Comparison of ENCODE assay signal across 9 cellular contexts in genomic region chr6:166275714-166276166, GRCh38. TPM values are rescaled to one million over a fixed set of nuclear protein-coding genes. Genes with fewer than 3 reads are reported as not detected.
DNase-seq lines count a peak whose midpoint lies in the region; ATAC-seq, FAIRE-seq and TF ChIP-seq lines count a peak whose summit lies in the region.
"Had no signal": no experiment of that assay in that cellular context is flagged by ENCODE, and none has a peak within 500 bp of the region (broad histone marks: within the 10 kb centered on the region; RNA-seq: fewer than 3 reads in every experiment).

No MANE protein-coding gene starts in this region.

- H3K27ac ChIP-seq in DOHH2 (ENCODE audit: low read depth, low read length): no peak overlapping the region

- peak; percentile 1 for DNase-seq in HS-27A (ENCODE audit: low read depth)
- peak; percentile 49 for DNase-seq in SK-MEL-5 (ENCODE audit: low read depth, low spot score)
- DNase-seq in activated gamma-delta T cell treated with anti-CD3 and anti-CD28 coated beads, Interleukin-2, amount 50 U/mL, for 16 hours (ENCODE audit: low read depth): peak; percentile 60
- DNase-seq in germinal center (ENCODE audit: low spot score): peak; percentile 82
- DNase-seq in posterior cingulate gyrus: peak; percentile 66 to 97 (median 80)
- peak; percentile 78 for DNase-seq in urothelium cell line (ENCODE audit: low spot score)

- H3K79me2 ChIP-seq in DOHH2 (ENCODE audit: control insufficient read depth, low read length): no peaks in the 10 kb centered on the region

- peaks cover 13% of the 10 kb centered on the region for H3K4me1 ChIP-seq in DOHH2 (ENCODE audit: control insufficient read depth, low read length)

- FAIRE-seq in urothelium cell line (lab: Jason Lieb, UNC): no peak

- in situ Hi-C loops in SK-MEL-5 (cut with HindIII; ENCODE audit: low pct_unique_long_range_greater_than_20kb, low sequenced_read_pairs): no loop called here

- intact Hi-C loops in posterior cingulate gyrus (cut with DNase I): loop anchor here (1.0 to 5.0 kb wide), 5 partner anchors 33 to 125 kb away; partner anchors contain the start of genes MPC1 and PRR18

- peak; percentile 98 for TF ChIP-seq CTCF in DOHH2 (IDR thresholded peaks at IDR 0.05; ENCODE audit: low read depth, low read length, poor library complexity, severe bottlenecking)

- no peaks in the 10 kb centered on the region for H3K9me2 ChIP-seq in DOHH2 (replicated peaks; ENCODE audit: control insufficient read depth, low read length)

- no peaks in the 10 kb centered on the region for H3K9me3 ChIP-seq in DOHH2 (ENCODE audit: control insufficient read depth, insufficient read depth, low read length)

- peak overlapping the region; percentile 56 for H3K4me2 ChIP-seq in DOHH2 (ENCODE audit: low read length)

- H3F3A ChIP-seq in DOHH2 (ENCODE audit: control insufficient read depth, insufficient read depth): 0 out of 2 replicates have a peak, but pooled peaks cover 5% of the 10 kb centered on the region

- H3K4me3 ChIP-seq in DOHH2 (ENCODE audit: low read length): peak overlapping the region; percentile 40

- ATAC-seq in GM21390 (IDR thresholded peaks at IDR 0.05; ENCODE audit: unreplicated experiment): peak; percentile 94

- H4K20me1 ChIP-seq in DOHH2 (ENCODE audit: control insufficient read depth, insufficient read depth, low read depth, low read length): no peaks in the 10 kb centered on the region

- H3K27me3 ChIP-seq in DOHH2 (ENCODE audit: control insufficient read depth, low read length): no peaks in the 10 kb centered on the region

- no peaks in the 10 kb centered on the region for H3K36me3 ChIP-seq in DOHH2 (ENCODE audit: control insufficient read depth, low read length)

RNA-seq across cellular contexts. Expression of gene PRR18, which starts 32.5 kb away (rescaled TPM):
- not detected in 2 replicates for total RNA-seq in SK-MEL-5 (2014; rRNA removed; shearing (Covaris generic))
- not detected in 2 replicates for polyA plus RNA-seq in SK-MEL-5 (2015; cell fraction: cytosol; rRNA removed)
- polyA plus RNA-seq in SK-MEL-5 (2015; cell fraction: nucleus; rRNA removed): not detected in 2 replicates
- polyA plus RNA-seq: esophagus had no signal

Comparison
In these comparisons a context has a peak if more than half of its experiments do, and no peak if none do; other contexts are left out.
1. DNase-seq: peak in every context shown above with its lines; median percentile 82 in germinal center; 80 in posterior cingulate gyrus; 78 in urothelium cell line; 60 in activated gamma-delta T cell treated with anti-CD3 and anti-CD28 coated beads, Interleukin-2, amount 50 U/mL, for 16 hours; 49 in SK-MEL-5; 1 in HS-27A.